Comparison of ENCODE assay signal across 16 cellular contexts in genomic region chr5:163913548-163913947, GRCh38.
DNase-seq lines count a peak whose midpoint lies in the region; ATAC-seq and TF ChIP-seq lines count a peak whose summit lies in the region.
"Had no signal": no experiment of that assay in that cellular context is flagged by ENCODE, and none has a peak within 500 bp of the region (broad histone marks: within the 10 kb centered on the region; RNA-seq: fewer than 3 reads in every experiment).

No MANE protein-coding gene starts in this region.

- H3K27me3 ChIP-seq in Karpas-422 (ENCODE audit: low read length): no peaks in the 10 kb centered on the region
- no peaks in the 10 kb centered on the region for H3K27me3 ChIP-seq in right lobe of liver
- H3K27me3 ChIP-seq: SJSA1 had no signal

- DNase-seq in CD14-positive monocyte (ENCODE audit: low spot score): no peak
- peak; percentile 47 for DNase-seq in Karpas-422
- peak; percentile 9 for DNase-seq in SK-MEL-5 (ENCODE audit: low read depth, low spot score)
- DNase-seq in right lobe of liver: no peak
- DNase-seq in midbrain (lab: John Stamatoyannopoulos, UW): no peak
- DNase-seq: activated CD8-positive, alpha-beta T cell treated with anti-CD3 and anti-CD28 coated beads, Interleukin-2, amount 10 ng/mL, durations not matched to agents 7 days and 5 days; CD4-positive, alpha-beta memory T cell; hippocampal formation; left cardiac atrium had no signal

- H3K4me1 ChIP-seq in Karpas-422 (ENCODE audit: low read length) (peaks cover 37% of the 10 kb centered on the region), right lobe of liver (no peaks in the 10 kb centered on the region)
- H3K4me1 ChIP-seq: SJSA1 had no signal

- H4K20me1 ChIP-seq in Karpas-422 (ENCODE audit: insufficient read depth, low read depth, low read length): no peaks in the 10 kb centered on the region; the same call in 1 of the 2 replicates

- H3K4me3 ChIP-seq in Karpas-422 (ENCODE audit: low read length) (no peak overlapping the region), right lobe of liver (no peak overlapping the region)
- H3K4me3 ChIP-seq: coronary artery, SJSA1, smooth muscle cell had no signal

- no peak for TF ChIP-seq POLR2A in right lobe of liver (IDR thresholded peaks at IDR 0.05)

- peaks cover 0 to 2% (median 0%) of the 10 kb centered on the region in 3 donors for H3K27me3 Mint-ChIP-seq in CD14-positive monocyte (ENCODE audit: low read depth in 3 of 3)
- H3K27me3 Mint-ChIP-seq: CD4-positive, alpha-beta memory T cell; stimulated activated naive CD8-positive, alpha-beta T cell treated with anti-CD3 and anti-CD28 coated beads, Interleukin-15, Interleukin-2, amounts not matched to agents 100 ng/mL and 50 ng/mL, for 24 hours had no signal

- H3K27ac ChIP-seq in Karpas-422 (ENCODE audit: low read length) (no peak overlapping the region), right lobe of liver (no peak overlapping the region)
- H3K27ac ChIP-seq: coronary artery, epithelial cell of prostate, SJSA1 had no signal

- in situ Hi-C loops in SK-MEL-5 (cut with HindIII; ENCODE audit: low pct_unique_long_range_greater_than_20kb, low sequenced_read_pairs): no loop called here

- intact Hi-C loops in CD14-positive monocyte (cut with micrococcal nuclease): loop anchor here in 1 of 2 donors (5.0 kb wide), 1 partner anchor 34 kb away; no protein-coding TSS in a partner anchor
- intact Hi-C loops in right lobe of liver (cut with DNase I): no loop called here

- no peaks in the 10 kb centered on the region for H3K79me2 ChIP-seq in Karpas-422 (ENCODE audit: low read length)

- peaks cover 58% of the 10 kb centered on the region for H3K4me1 Mint-ChIP-seq in CD14-positive monocyte
- H3K4me1 Mint-ChIP-seq: CD4-positive, alpha-beta memory T cell had no signal

- peaks cover 0 to 9% (median 0%) of the 10 kb centered on the region in 7 donors for H3K9me3 Mint-ChIP-seq in CD14-positive monocyte
- H3K9me3 Mint-ChIP-seq: stimulated activated naive CD8-positive, alpha-beta T cell treated with anti-CD3 and anti-CD28 coated beads, Interleukin-15, Interleukin-2, amounts not matched to agents 100 ng/mL and 50 ng/mL, for 24 hours had no signal

- TF ChIP-seq CTCF in CD14-positive monocyte (IDR thresholded peaks at IDR 0.05) (peak; percentile 74), right lobe of liver (IDR thresholded peaks at IDR 0.05) (peak in 3 of 4 donors; percentile 3 to 11 (median 4))

- ATAC-seq in right lobe of liver (peak in 1 of 4 donors; percentile 51), HG03025 (IDR thresholded peaks at IDR 0.05; ENCODE audit: low FRiP score, unreplicated experiment) (no peak), GM18502 (IDR thresholded peaks at IDR 0.05; ENCODE audit: poor library complexity, unreplicated experiment) (no peak)
- ATAC-seq: activated CD8-positive, alpha-beta T cell treated with anti-CD3 and anti-CD28 coated beads, Interleukin-2, amount 10 ng/mL, durations not matched to agents 7 days and 5 days; left cardiac atrium had no signal

- H3K9me3 ChIP-seq in Karpas-422 (ENCODE audit: low read length) (no peaks in the 10 kb centered on the region), right lobe of liver (no peaks in the 10 kb centered on the region)
- H3K9me3 ChIP-seq: SJSA1 had no signal

- H3K36me3 ChIP-seq in Karpas-422 (ENCODE audit: insufficient read depth, low read length) (no peaks in the 10 kb centered on the region), right lobe of liver (no peaks in the 10 kb centered on the region)
- H3K36me3 ChIP-seq: SJSA1 had no signal

- peaks cover 0 to 4% of the 10 kb centered on the region in 2 donors for H3K36me3 Mint-ChIP-seq in CD14-positive monocyte
- H3K36me3 Mint-ChIP-seq: CD4-positive, alpha-beta memory T cell had no signal

- no peaks in the 10 kb centered on the region for H3K9me2 ChIP-seq in Karpas-422 (replicated peaks; ENCODE audit: insufficient read depth, low read length)

- H3K9ac ChIP-seq in Karpas-422 (ENCODE audit: low read length): no peak overlapping the region

- 34% methylated on average over 3 of the region's 3 CpGs for WGBS in right lobe of liver (ENCODE audit: insufficient coverage, low coverage, low lambda C conversion rate, missing lambda C conversion rate)

- H3K27ac Mint-ChIP-seq in CD14-positive monocyte: peak overlapping the region in 5 of 7 donors; percentile 21 to 99 (median 40)
- H3K27ac Mint-ChIP-seq: activated CD8-positive, alpha-beta T cell treated with anti-CD3 and anti-CD28 coated beads, Interleukin-2, amount 10 ng/mL, durations not matched to agents 7 days and 5 days; CD4-positive, alpha-beta memory T cell; stimulated activated naive CD8-positive, alpha-beta T cell treated with anti-CD3 and anti-CD28 coated beads, Interleukin-15, Interleukin-2, amounts not matched to agents 100 ng/mL and 50 ng/mL, for 24 hours had no signal

- H2AFZ ChIP-seq in Karpas-422 (ENCODE audit: low read length): no peak overlapping the region

- no peak overlapping the region for H3K4me3 Mint-ChIP-seq in CD14-positive monocyte
- H3K4me3 Mint-ChIP-seq: activated CD8-positive, alpha-beta T cell treated with anti-CD3 and anti-CD28 coated beads, Interleukin-2, amount 10 ng/mL, durations not matched to agents 7 days and 5 days; CD4-positive, alpha-beta memory T cell; stimulated activated naive CD8-positive, alpha-beta T cell treated with anti-CD3 and anti-CD28 coated beads, Interleukin-15, Interleukin-2, amounts not matched to agents 100 ng/mL and 50 ng/mL, for 24 hours had no signal

- H3K4me2 ChIP-seq in Karpas-422 (ENCODE audit: low read depth, low read length, poor library complexity, severe bottlenecking): no peak overlapping the region
- H3K4me2 ChIP-seq: smooth muscle cell had no signal

Comparison
In these comparisons a context has a peak if more than half of its experiments do, and no peak if none do; other contexts are left out.
1. DNase-seq: peak in Karpas-422 (single experiment) and SK-MEL-5 (single experiment); none in CD14-positive monocyte (single experiment), right lobe of liver (0 of 3) and midbrain (single experiment).